1 cellular context compared by ENCODE assay signal in genomic region chr5:172904312-172904642, GRCh38.
TF ChIP-seq lines count a peak whose summit lies in the region.

No MANE protein-coding gene starts in this region.

TF ChIP-seq in SK-N-SH, 30 proteins besides CTCF, POLR2A, EP300 and RAD21 (continued from another document):
- no peak for TF ChIP-seq REST (IDR thresholded peaks at IDR 0.05; ENCODE audit: low read depth, low read length)
